Comparison of ENCODE assay signal across 8 cellular contexts in the genomic region with DNA sequence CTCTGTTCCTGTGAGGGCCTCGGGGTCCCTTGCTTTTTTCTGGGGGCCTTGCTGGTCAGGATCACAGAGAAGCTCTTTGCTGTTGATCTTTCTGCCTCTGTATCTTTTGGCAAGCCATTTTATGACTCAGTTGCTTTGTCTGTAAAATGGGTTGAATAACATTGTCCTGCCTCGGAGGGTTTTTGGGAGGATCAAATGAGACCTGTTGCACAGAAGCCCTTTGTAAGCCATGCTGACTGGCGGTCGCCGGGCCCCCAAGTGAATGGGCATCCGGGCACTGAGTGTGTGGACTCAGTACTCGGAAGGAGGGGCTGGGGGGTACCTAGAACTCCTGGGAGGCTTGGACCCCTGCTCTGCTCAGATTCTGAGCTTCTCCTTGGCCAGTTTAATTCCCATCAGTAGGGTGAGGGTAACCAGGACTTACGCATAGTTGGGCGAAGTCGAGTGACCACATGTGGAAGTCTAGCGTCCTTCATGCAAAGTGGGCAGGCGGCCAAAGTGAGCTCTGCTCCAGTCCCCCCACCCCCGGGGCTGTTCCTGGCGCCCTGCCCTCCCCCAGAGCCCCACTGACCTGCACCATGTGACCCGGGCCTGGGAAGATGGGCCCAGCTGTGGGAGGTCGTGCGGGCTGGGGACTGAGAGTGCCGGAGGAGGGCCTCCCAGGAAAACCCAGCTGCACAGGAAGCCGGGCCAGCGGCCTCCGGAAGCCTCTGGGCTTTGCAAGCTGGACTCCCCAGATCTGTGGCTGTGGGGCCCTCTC.
DNase-seq lines count a peak whose midpoint lies in the region; ATAC-seq and TF ChIP-seq lines count a peak whose summit lies in the region.
"Had no signal": no experiment of that assay in that cellular context is flagged by ENCODE, and none has a peak within 500 bp of the region (broad histone marks: within the 10 kb centered on the region; RNA-seq: fewer than 3 reads in every experiment).

No MANE protein-coding gene starts in this region.

- H3K27me3 ChIP-seq in MG63 (no peaks in the 10 kb centered on the region), lower lobe of right lung (ENCODE audit: low read depth) (no peaks in the 10 kb centered on the region), tibial nerve (no peaks in the 10 kb centered on the region)

- H3K4me3 ChIP-seq in MG63 (no peak overlapping the region), lower lobe of right lung (peak overlapping the region; percentile 2), tibial nerve (no peak overlapping the region)

- intact Hi-C loops in dendritic cell treated with granulocyte-macrophage colony-stimulating factor and Interleukin-4, amounts not matched to agents 40 ng/mL and 50 ng/mL, for 4 days (cut with micrococcal nuclease), result loop anchor here (10.0 kb wide), 1 partner anchor 50 kb away; no protein-coding TSS in a partner anchor
- intact Hi-C loops in lower lobe of right lung (cut with DNase I), result no loop called here

- no peaks in the 10 kb centered on the region for H3K9me3 Mint-ChIP-seq in dendritic cell treated with granulocyte-macrophage colony-stimulating factor and Interleukin-4, amounts not matched to agents 40 ng/mL and 50 ng/mL, for 4 days
- H3K9me3 Mint-ChIP-seq: memory B cell had no signal

- no peaks in the 10 kb centered on the region for H3K9me3 ChIP-seq in MG63
- no peaks in the 10 kb centered on the region for H3K9me3 ChIP-seq in lower lobe of right lung
- H3K9me3 ChIP-seq in tibial nerve, result no peaks in the 10 kb centered on the region

- TF ChIP-seq CTCF in lower lobe of right lung (IDR thresholded peaks at IDR 0.05), result no peak
- no peak for TF ChIP-seq CTCF in tibial nerve (IDR thresholded peaks at IDR 0.05)

- TF ChIP-seq EP300 in tibial nerve (IDR thresholded peaks at IDR 0.05), result peak; percentile 65 to 86

- no peak for TF ChIP-seq POLR2A in tibial nerve (IDR thresholded peaks at IDR 0.05)

- H3K36me3 ChIP-seq in MG63, result peaks cover 87% of the 10 kb centered on the region
- no peaks in the 10 kb centered on the region for H3K36me3 ChIP-seq in lower lobe of right lung
- H3K36me3 ChIP-seq in tibial nerve, result no peaks in the 10 kb centered on the region

- no peaks in the 10 kb centered on the region for H3K27me3 Mint-ChIP-seq in dendritic cell treated with granulocyte-macrophage colony-stimulating factor and Interleukin-4, amounts not matched to agents 40 ng/mL and 50 ng/mL, for 4 days
- H3K27me3 Mint-ChIP-seq: memory B cell had no signal

- peaks cover 48% of the 10 kb centered on the region for H3K36me3 Mint-ChIP-seq in dendritic cell treated with granulocyte-macrophage colony-stimulating factor and Interleukin-4, amounts not matched to agents 40 ng/mL and 50 ng/mL, for 4 days (ENCODE audit: low read depth)
- H3K36me3 Mint-ChIP-seq: memory B cell had no signal

- peak overlapping the region; percentile 20 for H3K4me3 Mint-ChIP-seq in dendritic cell treated with granulocyte-macrophage colony-stimulating factor and Interleukin-4, amounts not matched to agents 40 ng/mL and 50 ng/mL, for 4 days
- H3K4me3 Mint-ChIP-seq: memory B cell had no signal

- DNase-seq in MG63 (peak; percentile 45), lower lobe of right lung (peak; percentile 85), tibial nerve (ENCODE audit: low spot score in 2 of 2) (peak; percentile 88 to 89), 8988T (no peak)
- no peak for DNase-seq in activated effector memory CD4-positive, alpha-beta T cell treated with Interleukin-2 at 50 U/mL for 16 hours

- H3K4me1 ChIP-seq in lower lobe of right lung (peaks cover 97% of the 10 kb centered on the region), tibial nerve (peaks cover 0 to 100% (median 91%) of the 10 kb centered on the region in 4 donors)

- WGBS in tibial nerve, 2 donors, result 22 to 23% methylated on average over 12 to 17 of the region's 21 CpGs

- peak overlapping the region; percentile 86 for H3K27ac Mint-ChIP-seq in dendritic cell treated with granulocyte-macrophage colony-stimulating factor and Interleukin-4, amounts not matched to agents 40 ng/mL and 50 ng/mL, for 4 days
- H3K27ac Mint-ChIP-seq: memory B cell had no signal

- peaks cover 92% of the 10 kb centered on the region for H3K4me1 Mint-ChIP-seq in dendritic cell treated with granulocyte-macrophage colony-stimulating factor and Interleukin-4, amounts not matched to agents 40 ng/mL and 50 ng/mL, for 4 days (ENCODE audit: low read depth)

- peak overlapping the region; percentile 80 for H3K27ac ChIP-seq in lower lobe of right lung
- H3K27ac ChIP-seq in tibial nerve, result peak overlapping the region; percentile 74 to 97 (median 92)

- ATAC-seq in lower lobe of right lung, result peak; percentile 35 to 74
- ATAC-seq in GM19455 (IDR thresholded peaks at IDR 0.05; ENCODE audit: unreplicated experiment), result no peak

Comparison
In these comparisons a context has a peak if more than half of its experiments do, and no peak if none do; other contexts are left out.
1. DNase-seq: peak in MG63 (single experiment), lower lobe of right lung (single experiment) and tibial nerve (2 of 2); none in activated effector memory CD4-positive, alpha-beta T cell treated with Interleukin-2 at 50 U/mL for 16 hours (single experiment) and 8988T (single experiment).